Comparison of ENCODE assay signal across 18 cellular contexts in genomic region chr3:181880339-181880738, GRCh38.
DNase-seq lines count a peak whose midpoint lies in the region; ATAC-seq and TF ChIP-seq lines count a peak whose summit lies in the region.
"Had no signal": no experiment of that assay in that cellular context is flagged by ENCODE, and none has a peak within 500 bp of the region (broad histone marks: within the 10 kb centered on the region; RNA-seq: fewer than 3 reads in every experiment).

No MANE protein-coding gene starts in this region.

- no peak overlapping the region for H3K27ac Mint-ChIP-seq in stimulated activated naive CD8-positive, alpha-beta T cell treated with anti-CD3 and anti-CD28 coated beads, Interleukin-15, amount 100 ng/mL, for 72 hours
- H3K27ac Mint-ChIP-seq: GM23338; natural killer cell treated with Interleukin-12 subunit alpha and Interleukin-12 subunit beta and Interleukin-15 and Interleukin-18, amount 100 ng/mL, for 72 hours had no signal

- H3K9me3 ChIP-seq in BE2C (no peaks in the 10 kb centered on the region), lower lobe of right lung (no peaks in the 10 kb centered on the region)
- H3K9me3 ChIP-seq: SJCRH30, stomach had no signal

- H3K4me1 Mint-ChIP-seq in stimulated activated naive CD8-positive, alpha-beta T cell treated with anti-CD3 and anti-CD28 coated beads, Interleukin-15, amount 100 ng/mL, for 72 hours, result no peaks in the 10 kb centered on the region

- H3K4me3 Mint-ChIP-seq in stimulated activated naive CD8-positive, alpha-beta T cell treated with anti-CD3 and anti-CD28 coated beads, Interleukin-15, amount 100 ng/mL, for 72 hours, result no peak overlapping the region
- H3K4me3 Mint-ChIP-seq: GM23338; natural killer cell treated with Interleukin-12 subunit alpha and Interleukin-12 subunit beta and Interleukin-15 and Interleukin-18, amount 100 ng/mL, for 72 hours had no signal

- H3K27ac ChIP-seq in foreskin keratinocyte (no peak overlapping the region), lower lobe of right lung (no peak overlapping the region)
- H3K27ac ChIP-seq: coronary artery, SJCRH30, stomach had no signal

- peak; percentile 60 for DNase-seq in BE2C
- DNase-seq in NCI-H146 (lab: John Stamatoyannopoulos, UW), result peak; percentile 98
- peak; percentile 87 for DNase-seq in NCI-H748 (lab: John Stamatoyannopoulos, UW; ENCODE audit: unreplicated experiment)
- no peak for DNase-seq in foreskin keratinocyte
- DNase-seq in activated CD4-positive, alpha-beta T cell treated with anti-CD3 and anti-CD28 coated beads for 1 hour, result no peak
- no peak for DNase-seq in Kasumi-1 (lab: John Stamatoyannopoulos, UW)
- DNase-seq in lower lobe of right lung, result no peak
- no peak for DNase-seq in stimulated activated naive CD8-positive, alpha-beta T cell treated with anti-CD3 and anti-CD28 coated beads, Interleukin-15, amount 100 ng/mL, for 72 hours
- DNase-seq: activated naive CD4-positive, alpha-beta T cell treated with anti-CD3 and anti-CD28 coated beads, Interleukin-2, amount 50 U/mL, for 16 hours; activated T-cell treated with anti-CD3 and anti-CD28 coated beads for 4 hours; IMR-90; SJCRH30; stimulated activated CD4-positive, alpha-beta T cell treated with anti-CD3 and anti-CD28 coated beads, Interleukin-15, amount 100 ng/mL, for 24 hours; stomach; T-helper 9 cell had no signal

- no peaks in the 10 kb centered on the region for H3K9me3 Mint-ChIP-seq in stimulated activated naive CD8-positive, alpha-beta T cell treated with anti-CD3 and anti-CD28 coated beads, Interleukin-15, amount 100 ng/mL, for 72 hours
- H3K9me3 Mint-ChIP-seq: GM23338; natural killer cell treated with Interleukin-12 subunit alpha and Interleukin-12 subunit beta and Interleukin-15 and Interleukin-18, amount 100 ng/mL, for 72 hours had no signal

- H3K4me3 ChIP-seq in BE2C (ENCODE audit: low read depth, low read length) (no peak overlapping the region), lower lobe of right lung (no peak overlapping the region)
- H3K4me3 ChIP-seq: coronary artery, GM23338, SJCRH30, stomach had no signal

- TF ChIP-seq CTCF in BE2C (IDR thresholded peaks at IDR 0.05; ENCODE audit: low read depth, low read length), result no peak
- TF ChIP-seq CTCF in foreskin keratinocyte (conservative IDR thresholded peaks at IDR 0.05), result no peak
- TF ChIP-seq CTCF in lower lobe of right lung (IDR thresholded peaks at IDR 0.05), result no peak

- H3K27me3 ChIP-seq in BE2C (no peaks in the 10 kb centered on the region), foreskin keratinocyte (no peaks in the 10 kb centered on the region), lower lobe of right lung (ENCODE audit: low read depth) (no peaks in the 10 kb centered on the region)
- H3K27me3 ChIP-seq: SJCRH30, stomach had no signal

- H3K36me3 ChIP-seq in BE2C, result no peaks in the 10 kb centered on the region
- no peaks in the 10 kb centered on the region for H3K36me3 ChIP-seq in lower lobe of right lung
- H3K36me3 ChIP-seq: SJCRH30, stomach had no signal

- H3K4me1 ChIP-seq in BE2C (peaks cover 4% of the 10 kb centered on the region; the same call in 1 of the 2 replicates), foreskin keratinocyte (no peaks in the 10 kb centered on the region), lower lobe of right lung (no peaks in the 10 kb centered on the region)
- H3K4me1 ChIP-seq: SJCRH30, stomach had no signal

- ATAC-seq in foreskin keratinocyte, result peak; percentile 8
- no peak for ATAC-seq in lower lobe of right lung
- ATAC-seq in stimulated activated naive CD8-positive, alpha-beta T cell treated with anti-CD3 and anti-CD28 coated beads, Interleukin-15, amount 100 ng/mL, for 72 hours, result no peak
- ATAC-seq: GM23338; natural killer cell treated with Interleukin-12 subunit alpha and Interleukin-12 subunit beta and Interleukin-15 and Interleukin-18, amount 100 ng/mL, for 72 hours had no signal

- intact Hi-C loops in lower lobe of right lung (cut with DNase I), result no loop called here

- H3K27me3 Mint-ChIP-seq in stimulated activated naive CD8-positive, alpha-beta T cell treated with anti-CD3 and anti-CD28 coated beads, Interleukin-15, amount 100 ng/mL, for 72 hours, result no peaks in the 10 kb centered on the region
- H3K27me3 Mint-ChIP-seq: natural killer cell treated with Interleukin-12 subunit alpha and Interleukin-12 subunit beta and Interleukin-15 and Interleukin-18, amount 100 ng/mL, for 72 hours had no signal

Comparison
In these comparisons a context has a peak if more than half of its experiments do, and no peak if none do; other contexts are left out.
1. DNase-seq: peak in BE2C (single experiment), NCI-H146 (single experiment) and NCI-H748 (single experiment); none in foreskin keratinocyte (0 of 2), activated CD4-positive, alpha-beta T cell treated with anti-CD3 and anti-CD28 coated beads for 1 hour (single experiment), Kasumi-1 (0 of 2), lower lobe of right lung (single experiment) and stimulated activated naive CD8-positive, alpha-beta T cell treated with anti-CD3 and anti-CD28 coated beads, Interleukin-15, amount 100 ng/mL, for 72 hours (0 of 2).